In genomic region chr12:30970559-30971202, GRCh38 we compare ENCODE assay signal across 1 cellular context.
TF ChIP-seq lines count a peak whose summit lies in the region.

No MANE protein-coding gene starts in this region.

TF ChIP-seq in HepG2, 621 proteins besides CTCF, POLR2A, EP300 and RAD21 (continued from another document):
- TF ChIP-seq GMEB2 (CRISPR knock-in tag; IDR thresholded peaks at IDR 0.05; ENCODE audit: low read depth) (no peak), ZZZ3 (CRISPR knock-in tag; IDR thresholded peaks at IDR 0.05; ENCODE audit: borderline replicate concordance) (no peak), RCOR2 (CRISPR knock-in tag; IDR thresholded peaks at IDR 0.05) (no peak), ZNF780A (CRISPR knock-in tag; IDR thresholded peaks at IDR 0.05) (no peak), CBX1 (IDR thresholded peaks at IDR 0.05; ENCODE audit: low read depth) (no peak), ADNP (CRISPR knock-in tag; IDR thresholded peaks at IDR 0.05) (no peak)
